Comparison of ENCODE assay signal across 8 cellular contexts in the genomic region with DNA sequence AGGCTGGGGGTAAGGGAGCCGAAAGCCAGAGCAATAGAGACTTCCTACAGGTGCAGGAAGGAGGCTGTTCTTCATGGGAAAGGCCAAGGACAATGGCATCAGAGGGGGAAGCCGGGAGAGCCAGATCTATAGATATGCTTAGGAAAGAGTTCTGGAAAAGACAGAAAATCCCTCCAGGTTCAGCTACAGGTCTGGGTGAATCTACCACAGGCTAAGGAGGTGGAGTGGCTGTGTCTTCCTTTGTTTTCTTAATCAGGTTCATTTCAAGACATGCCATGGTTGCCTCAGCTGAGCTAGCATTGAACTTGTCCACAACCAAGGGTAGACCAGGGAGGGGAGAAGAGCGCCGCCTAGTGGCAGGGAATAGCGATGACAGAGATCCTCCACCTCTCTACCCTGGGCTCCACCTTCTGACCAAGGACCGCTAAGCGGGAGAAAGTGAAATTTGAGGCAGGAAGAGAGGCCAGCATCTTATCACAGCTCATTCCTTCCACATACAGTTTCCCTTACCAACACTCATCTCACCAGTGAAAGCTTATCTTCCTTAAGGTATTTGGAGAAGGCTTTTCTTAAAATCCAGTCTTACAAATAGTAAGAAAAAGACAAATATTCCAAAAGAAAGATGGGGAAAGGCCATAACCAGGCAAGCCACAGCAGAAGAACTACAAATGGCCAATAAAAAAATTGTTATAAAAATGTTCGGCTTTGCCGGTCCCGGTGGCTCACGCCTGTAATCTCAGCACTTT.
DNase-seq lines count a peak whose midpoint lies in the region; ATAC-seq and TF ChIP-seq lines count a peak whose summit lies in the region.

No MANE protein-coding gene starts in this region.

- peaks cover 5% of the 10 kb centered on the region for H3K27me3 Mint-ChIP-seq in activated CD4-positive, alpha-beta T cell treated with anti-CD3 and anti-CD28 coated beads, Interleukin-2, amount 10 ng/mL, durations not matched to agents 7 days and 5 days

- H3K4me1 Mint-ChIP-seq in activated CD4-positive, alpha-beta T cell treated with anti-CD3 and anti-CD28 coated beads, Interleukin-2, amount 10 ng/mL, durations not matched to agents 7 days and 5 days: no peaks in the 10 kb centered on the region

- H3K4me3 Mint-ChIP-seq in activated CD4-positive, alpha-beta T cell treated with anti-CD3 and anti-CD28 coated beads, Interleukin-2, amount 10 ng/mL, durations not matched to agents 7 days and 5 days: no peak overlapping the region

- CTCF ChIA-PET in activated CD4-positive, alpha-beta T cell treated with anti-CD3 and anti-CD28 coated beads, Interleukin-2, amount 10 ng/mL, durations not matched to agents 7 days and 5 days (lab: Charles Lee): interaction anchor here (1.4 kb wide), 1 partner anchor 11 kb away, joined by 4 read pairs; no protein-coding TSS in a partner anchor

- no peaks in the 10 kb centered on the region for H4K20me1 ChIP-seq in DND-41 (ENCODE audit: insufficient read depth, low read length)

- H3K36me3 Mint-ChIP-seq in activated CD4-positive, alpha-beta T cell treated with anti-CD3 and anti-CD28 coated beads, Interleukin-2, amount 10 ng/mL, durations not matched to agents 7 days and 5 days (ENCODE audit: low read depth): no peaks in the 10 kb centered on the region

- no peaks in the 10 kb centered on the region for H3K9me3 ChIP-seq in DND-41 (ENCODE audit: insufficient read depth, low read length, severe bottlenecking)

- no peaks in the 10 kb centered on the region for H3K79me2 ChIP-seq in DND-41 (ENCODE audit: insufficient read depth, low read length)

- peak; percentile 73 for TF ChIP-seq CTCF in DND-41 (IDR thresholded peaks at IDR 0.05; ENCODE audit: borderline replicate concordance, extremely low read depth, low read length, poor library complexity, severe bottlenecking)
- TF ChIP-seq CTCF in fibroblast of villous mesenchyme (IDR thresholded peaks at IDR 0.05; ENCODE audit: insufficient read depth, low read depth, low read length): peak; percentile 80

- ATAC-seq in DND-41 (ENCODE audit: insufficient read depth, low read depth) (peak; percentile 69), GM21576 (IDR thresholded peaks at IDR 0.05; ENCODE audit: unreplicated experiment) (peak; percentile 69)

- H3K36me3 ChIP-seq in DND-41 (ENCODE audit: insufficient read depth, low read length): no peaks in the 10 kb centered on the region

- H3K4me3 ChIP-seq in DND-41 (ENCODE audit: low read depth in 1 of 2, low read length in 2 of 2): no peak overlapping the region
- H3K4me3 ChIP-seq in fibroblast of villous mesenchyme (ENCODE audit: low read depth, low read length): no peak overlapping the region

- POLR2A ChIA-PET in activated CD4-positive, alpha-beta T cell treated with anti-CD3 and anti-CD28 coated beads, Interleukin-2, amount 10 ng/mL, durations not matched to agents 7 days and 5 days (lab: Charles Lee): interaction anchor here (0.7 kb wide), 1 partner anchor 94 kb away, joined by 3 read pairs; no protein-coding TSS in a partner anchor

- no peaks in the 10 kb centered on the region for H3K4me1 ChIP-seq in DND-41 (ENCODE audit: insufficient read depth, low read length)

- DNase-seq in DND-41: peak; percentile 35
- peak; percentile 30 for DNase-seq in NCI-H1694 treated with DMSO at 0.1 percent for 48 hours (lab: John Stamatoyannopoulos, UW)
- DNase-seq in activated CD4-positive, alpha-beta T cell treated with anti-CD3 and anti-CD28 coated beads, Interleukin-2, amount 10 ng/mL, durations not matched to agents 7 days and 5 days: peak; percentile 42
- peak; percentile 43 for DNase-seq in fibroblast of villous mesenchyme (ENCODE audit: low read depth)
- peak; percentile 26 to 39 (median 32) for DNase-seq in stimulated activated CD4-positive, alpha-beta T cell treated with anti-CD3 and anti-CD28 coated beads, Interleukin-12 subunit alpha, Interleukin-12 subunit beta, amount 100 ng/mL, for 48 hours (ENCODE audit: low read depth in 2 of 3, low spot score in 1 of 3)
- DNase-seq in kidney glomerular epithelial cell (lab: John Stamatoyannopoulos, UW): no peak
- DNase-seq in OCI-M2 (lab: John Stamatoyannopoulos, UW; ENCODE audit: unreplicated experiment): no peak

- H3K27me3 ChIP-seq in DND-41 (ENCODE audit: insufficient read depth, low read length, poor library complexity): no peaks in the 10 kb centered on the region

- no peak overlapping the region for H3K9ac ChIP-seq in DND-41 (ENCODE audit: low read depth, low read length)

- H2AFZ ChIP-seq in DND-41 (ENCODE audit: low read depth, low read length): no peak overlapping the region

- no peak overlapping the region for H3K27ac ChIP-seq in DND-41 (ENCODE audit: low read length)

- no peak overlapping the region for H3K4me2 ChIP-seq in DND-41 (ENCODE audit: insufficient read depth, low read length)

- H3K27ac Mint-ChIP-seq in activated CD4-positive, alpha-beta T cell treated with anti-CD3 and anti-CD28 coated beads, Interleukin-2, amount 10 ng/mL, durations not matched to agents 7 days and 5 days: no peak overlapping the region

- no peaks in the 10 kb centered on the region for H3K9me3 Mint-ChIP-seq in activated CD4-positive, alpha-beta T cell treated with anti-CD3 and anti-CD28 coated beads, Interleukin-2, amount 10 ng/mL, durations not matched to agents 7 days and 5 days

Comparison
In these comparisons a context has a peak if more than half of its experiments do, and no peak if none do; other contexts are left out.
1. DNase-seq: peak in DND-41 (single experiment), NCI-H1694 treated with DMSO at 0.1 percent for 48 hours (single experiment), activated CD4-positive, alpha-beta T cell treated with anti-CD3 and anti-CD28 coated beads, Interleukin-2, amount 10 ng/mL, durations not matched to agents 7 days and 5 days (single experiment), fibroblast of villous mesenchyme (single experiment) and stimulated activated CD4-positive, alpha-beta T cell treated with anti-CD3 and anti-CD28 coated beads, Interleukin-12 subunit alpha, Interleukin-12 subunit beta, amount 100 ng/mL, for 48 hours (3 of 3); none in kidney glomerular epithelial cell (single experiment) and OCI-M2 (single experiment).